10 cellular contexts compared by ENCODE assay signal in genomic region chr5:177555228-177555627, GRCh38. TPM values are rescaled to one million over a fixed set of nuclear protein-coding genes. Genes with fewer than 3 reads are reported as not detected.
DNase-seq lines count a peak whose midpoint lies in the region; ATAC-seq, FAIRE-seq and TF ChIP-seq lines count a peak whose summit lies in the region.
"Had no signal": no experiment of that assay in that cellular context is flagged by ENCODE, and none has a peak within 500 bp of the region (broad histone marks: within the 10 kb centered on the region; RNA-seq: fewer than 3 reads in every experiment).

No MANE protein-coding gene starts in this region.

- H3K4me3 ChIP-seq in keratinocyte (ENCODE audit: control insufficient read depth in 2 of 3, extremely low read depth in 1 of 3, insufficient read depth in 2 of 3, low read depth in 1 of 3, low read length in 3 of 3), result no peak overlapping the region
- peak overlapping the region; percentile 75 for H3K4me3 ChIP-seq in thoracic aorta

- ATAC-seq in thoracic aorta (ENCODE audit: insufficient number of reproducible peaks, low FRiP score, low read depth) (no peak), GM21423 (IDR thresholded peaks at IDR 0.05; ENCODE audit: unreplicated experiment) (no peak)

- H3K9me1 ChIP-seq in keratinocyte (ENCODE audit: control insufficient read depth, extremely low read depth, insufficient read depth, low read length), result peaks cover 3% of the 10 kb centered on the region

- peak overlapping the region; percentile 88 for H3K4me2 ChIP-seq in keratinocyte (ENCODE audit: control insufficient read depth, extremely low read depth, insufficient read depth, low read depth, low read length)

- H3K36me3 ChIP-seq in keratinocyte (ENCODE audit: control insufficient read depth in 2 of 2, extremely low read depth in 1 of 2, insufficient read depth in 2 of 2, low read length in 2 of 2), result peaks cover 9% of the 10 kb centered on the region in 2 experiments
- no peaks in the 10 kb centered on the region for H3K36me3 ChIP-seq in thoracic aorta

- dilution Hi-C loops in keratinocyte (cut with MboI; ENCODE audit: extremely low pct_ligation_motif_present, low sequenced_read_pairs), result no loop called here

- FAIRE-seq in keratinocyte (lab: Jason Lieb, UNC) (no peak), HTR-8/SVneo (lab: Jason Lieb, UNC) (no peak)

- no peak for DNase-seq in activated naive CD4-positive, alpha-beta T cell treated with Interleukin-2 at 50 U/mL for 16 hours
- no peak for DNase-seq in activated T-helper 2 cell treated with anti-CD3 and anti-CD28 coated beads, Interferon-gamma antibody, Interleukin-2, Interleukin-4, amounts not matched to agents 10 μg/mL and 5 μg/mL and 100 μg/mL, durations not matched to agents 14 hours and 24 hours and 36 hours (ENCODE audit: low spot score)
- DNase-seq in keratinocyte (ENCODE audit: low read depth, low spot score) (no peak), thoracic aorta (ENCODE audit: low spot score) (no peak), NCI-H1092 treated with DMSO at 0.1 percent for 48 hours (lab: John Stamatoyannopoulos, UW) (no peak), HTR-8/SVneo (ENCODE audit: insufficient read length, low spot score) (no peak)

- no peak overlapping the region for H2AFZ ChIP-seq in keratinocyte (ENCODE audit: control insufficient read depth, low read length)

- peak overlapping the region; percentile 92 for H3K4me3 Mint-ChIP-seq in activated naive CD4-positive, alpha-beta T cell treated with anti-CD3 and anti-CD28 coated beads, Interleukin-2, amount 50 U/mL, for 24 hours
- H3K4me3 Mint-ChIP-seq in activated T-helper 2 cell treated with anti-CD3 and anti-CD28 coated beads, Interferon-gamma antibody, Interleukin-2, Interleukin-4, amounts not matched to agents 10 μg/mL and 5 μg/mL and 100 μg/mL, durations not matched to agents 14 hours and 24 hours and 36 hours (ENCODE audit: low read depth), result peak overlapping the region; percentile 82

- H3K27me3 Mint-ChIP-seq in activated naive CD4-positive, alpha-beta T cell treated with anti-CD3 and anti-CD28 coated beads, Interleukin-2, amount 50 U/mL, for 24 hours, result no peaks in the 10 kb centered on the region
- no peaks in the 10 kb centered on the region for H3K27me3 Mint-ChIP-seq in activated T-helper 2 cell treated with anti-CD3 and anti-CD28 coated beads, Interferon-gamma antibody, Interleukin-2, Interleukin-4, amounts not matched to agents 10 μg/mL and 5 μg/mL and 100 μg/mL, durations not matched to agents 14 hours and 24 hours and 36 hours (ENCODE audit: low read depth)

- H3K4me1 Mint-ChIP-seq in activated naive CD4-positive, alpha-beta T cell treated with anti-CD3 and anti-CD28 coated beads, Interleukin-2, amount 50 U/mL, for 24 hours, result peaks cover 28% of the 10 kb centered on the region
- peaks cover 32% of the 10 kb centered on the region for H3K4me1 Mint-ChIP-seq in activated T-helper 2 cell treated with anti-CD3 and anti-CD28 coated beads, Interferon-gamma antibody, Interleukin-2, Interleukin-4, amounts not matched to agents 10 μg/mL and 5 μg/mL and 100 μg/mL, durations not matched to agents 14 hours and 24 hours and 36 hours (ENCODE audit: low read depth)

- TF ChIP-seq CTCF in keratinocyte (optimal IDR thresholded peaks at IDR 0.05 in 1 of 3, IDR thresholded peaks at IDR 0.05 in 1 of 3, conservative IDR thresholded peaks at IDR 0.05 in 1 of 3; ENCODE audit: extremely low read depth in 1 of 3, insufficient read depth in 2 of 3, low read length in 3 of 3) (no peak), thoracic aorta (IDR thresholded peaks at IDR 0.05) (no peak)

- H3K27ac Mint-ChIP-seq in activated naive CD4-positive, alpha-beta T cell treated with anti-CD3 and anti-CD28 coated beads, Interleukin-2, amount 50 U/mL, for 24 hours, result no peak overlapping the region
- H3K27ac Mint-ChIP-seq in activated T-helper 2 cell treated with anti-CD3 and anti-CD28 coated beads, Interferon-gamma antibody, Interleukin-2, Interleukin-4, amounts not matched to agents 10 μg/mL and 5 μg/mL and 100 μg/mL, durations not matched to agents 14 hours and 24 hours and 36 hours, result no peak overlapping the region

- no peaks in the 10 kb centered on the region for H4K20me1 ChIP-seq in keratinocyte (ENCODE audit: control insufficient read depth, extremely low read depth, insufficient read depth, low read length)

- no peaks in the 10 kb centered on the region for H3K9me3 Mint-ChIP-seq in activated naive CD4-positive, alpha-beta T cell treated with anti-CD3 and anti-CD28 coated beads, Interleukin-2, amount 50 U/mL, for 24 hours
- H3K9me3 Mint-ChIP-seq in activated T-helper 2 cell treated with anti-CD3 and anti-CD28 coated beads, Interferon-gamma antibody, Interleukin-2, Interleukin-4, amounts not matched to agents 10 μg/mL and 5 μg/mL and 100 μg/mL, durations not matched to agents 14 hours and 24 hours and 36 hours, result no peaks in the 10 kb centered on the region
- H3K9me3 Mint-ChIP-seq: CD14-positive monocyte had no signal

- H3K4me1 ChIP-seq in keratinocyte (ENCODE audit: control insufficient read depth, extremely low read depth, insufficient read depth, low read length), result peaks cover 27% of the 10 kb centered on the region
- peaks cover 18 to 38% of the 10 kb centered on the region in 2 donors for H3K4me1 ChIP-seq in thoracic aorta (ENCODE audit: control insufficient read depth in 1 of 2, low read depth in 2 of 2)

- no peaks in the 10 kb centered on the region for H3K36me3 Mint-ChIP-seq in activated naive CD4-positive, alpha-beta T cell treated with anti-CD3 and anti-CD28 coated beads, Interleukin-2, amount 50 U/mL, for 24 hours
- peaks cover 14% of the 10 kb centered on the region for H3K36me3 Mint-ChIP-seq in activated T-helper 2 cell treated with anti-CD3 and anti-CD28 coated beads, Interferon-gamma antibody, Interleukin-2, Interleukin-4, amounts not matched to agents 10 μg/mL and 5 μg/mL and 100 μg/mL, durations not matched to agents 14 hours and 24 hours and 36 hours (ENCODE audit: low read depth)

- no peak overlapping the region for H3K27ac ChIP-seq in keratinocyte (ENCODE audit: control insufficient read depth, insufficient read depth, low read length)
- H3K27ac ChIP-seq in thoracic aorta, result no peak overlapping the region
- H3K27ac ChIP-seq: cardiac muscle cell had no signal

- H3K9ac ChIP-seq in keratinocyte (ENCODE audit: control insufficient read depth, extremely low read depth, insufficient read depth, low read length), result no peak overlapping the region

- peaks cover 40% of the 10 kb centered on the region for H3K79me2 ChIP-seq in keratinocyte (ENCODE audit: control insufficient read depth, insufficient read depth, low read length)

- H3K27me3 ChIP-seq in keratinocyte (ENCODE audit: control insufficient read depth, extremely low read depth, insufficient read depth, low read length), result no peaks in the 10 kb centered on the region
- H3K27me3 ChIP-seq in thoracic aorta (replicated peaks; ENCODE audit: insufficient read depth), result no peaks in the 10 kb centered on the region
- H3K27me3 ChIP-seq: cardiac muscle cell had no signal

- intact Hi-C loops in activated T-helper 2 cell treated with anti-CD3 and anti-CD28 coated beads, Interferon-gamma antibody, Interleukin-2, Interleukin-4, amounts not matched to agents 10 μg/mL and 5 μg/mL and 100 μg/mL, durations not matched to agents 14 hours and 24 hours and 36 hours (cut with micrococcal nuclease), result loop anchor here (2.0 kb wide), 1 partner anchor 38 kb away; the partner anchor contains the start of gene DDX41

- H3K9me3 ChIP-seq in keratinocyte (ENCODE audit: control insufficient read depth, low read depth, low read length) (no peaks in the 10 kb centered on the region), thoracic aorta (no peaks in the 10 kb centered on the region)

RNA-seq across cellular contexts. Expression of gene FAM193B, which starts 0.9 kb away (rescaled TPM):
- 75.8 and 81.0 TPM in 2 replicates for total RNA-seq in activated T-helper 2 cell treated with anti-CD3 and anti-CD28 coated beads, Interferon-gamma antibody, Interleukin-2, Interleukin-4, amounts not matched to agents 10 μg/mL and 5 μg/mL and 100 μg/mL, durations not matched to agents 14 hours and 24 hours and 36 hours
- polyA plus RNA-seq in keratinocyte, result 21.9 to 43.6 TPM (median 27.5 TPM) in 3 replicates
- 47.7 TPM for polyA plus RNA-seq in keratinocyte (2011; ENCODE audit: low read depth)
- polyA plus RNA-seq in keratinocyte (2011; cell fraction: cytosol; rRNA removed), result 9.1 and 13.2 TPM in 2 replicates
- polyA plus RNA-seq in keratinocyte (2011; cell fraction: nucleus; rRNA removed), result 134 and 149 TPM in 2 replicates
- 19.0 and 59.8 TPM in 2 replicates for polyA plus RNA-seq in keratinocyte (2012; ENCODE audit: low replicate concordance)
- 17.2 to 33.0 TPM (median 26.8 TPM) in 3 replicates for polyA minus RNA-seq in keratinocyte
- 31.7 TPM for polyA minus RNA-seq in keratinocyte (2011; cell fraction: cytosol; rRNA and poly(A)+ RNA removed)
- 30.3 and 35.2 TPM in 2 replicates for polyA minus RNA-seq in keratinocyte (2011; cell fraction: nucleus; rRNA and poly(A)+ RNA removed)
- 100 to 1,000 TPM in 1 of 2 donors, 10 to 100 TPM in 1; 76.6 to 103 TPM for total RNA-seq in thoracic aorta

RNA-seq across cellular contexts. Expression of gene TMED9, which starts 36.8 kb away (rescaled TPM):
- 174 and 175 TPM in 2 replicates for total RNA-seq in activated T-helper 2 cell treated with anti-CD3 and anti-CD28 coated beads, Interferon-gamma antibody, Interleukin-2, Interleukin-4, amounts not matched to agents 10 μg/mL and 5 μg/mL and 100 μg/mL, durations not matched to agents 14 hours and 24 hours and 36 hours
- 247 to 341 TPM (median 276 TPM) in 3 replicates for polyA plus RNA-seq in keratinocyte
- polyA plus RNA-seq in keratinocyte (2011; ENCODE audit: low read depth), result 98.2 TPM
- 171 and 186 TPM in 2 replicates for polyA plus RNA-seq in keratinocyte (2011; cell fraction: cytosol; rRNA removed)
- 366 and 464 TPM in 2 replicates for polyA plus RNA-seq in keratinocyte (2011; cell fraction: nucleus; rRNA removed)
- polyA plus RNA-seq in keratinocyte (2012; ENCODE audit: low replicate concordance), result 218 and 294 TPM in 2 replicates
- polyA minus RNA-seq in keratinocyte, result 212 to 290 TPM (median 232 TPM) in 3 replicates
- polyA minus RNA-seq in keratinocyte (2011; cell fraction: cytosol; rRNA and poly(A)+ RNA removed), result 147 TPM
- 132 and 170 TPM in 2 replicates for polyA minus RNA-seq in keratinocyte (2011; cell fraction: nucleus; rRNA and poly(A)+ RNA removed)
- 100 to 1,000 TPM; 103 to 119 TPM for total RNA-seq in thoracic aorta

RNA-seq across cellular contexts. Expression of gene DDX41, which starts 38.5 kb away (rescaled TPM):
- 138 and 144 TPM in 2 replicates for total RNA-seq in activated T-helper 2 cell treated with anti-CD3 and anti-CD28 coated beads, Interferon-gamma antibody, Interleukin-2, Interleukin-4, amounts not matched to agents 10 μg/mL and 5 μg/mL and 100 μg/mL, durations not matched to agents 14 hours and 24 hours and 36 hours
- polyA plus RNA-seq in keratinocyte, result 71.3 to 95.8 TPM (median 81.7 TPM) in 3 replicates
- polyA plus RNA-seq in keratinocyte (2011; ENCODE audit: low read depth), result 49.8 TPM
- polyA plus RNA-seq in keratinocyte (2011; cell fraction: cytosol; rRNA removed), result 52.7 and 109 TPM in 2 replicates
- polyA plus RNA-seq in keratinocyte (2011; cell fraction: nucleus; rRNA removed), result 123 and 141 TPM in 2 replicates
- 60.4 and 119 TPM in 2 replicates for polyA plus RNA-seq in keratinocyte (2012; ENCODE audit: low replicate concordance)
- polyA minus RNA-seq in keratinocyte, result 72.8 to 95.0 TPM (median 76.2 TPM) in 3 replicates
- 368 TPM for polyA minus RNA-seq in keratinocyte (2011; cell fraction: cytosol; rRNA and poly(A)+ RNA removed)
- 66.2 and 69.3 TPM in 2 replicates for polyA minus RNA-seq in keratinocyte (2011; cell fraction: nucleus; rRNA and poly(A)+ RNA removed)
- 100 to 1,000 TPM in 1 of 2 donors, 10 to 100 TPM in 1; 53.7 to 138 TPM for total RNA-seq in thoracic aorta

RNA-seq across cellular contexts. Expression of gene B4GALT7, which starts 44.7 kb away (rescaled TPM):
- 20.9 and 22.1 TPM in 2 replicates for total RNA-seq in activated T-helper 2 cell treated with anti-CD3 and anti-CD28 coated beads, Interferon-gamma antibody, Interleukin-2, Interleukin-4, amounts not matched to agents 10 μg/mL and 5 μg/mL and 100 μg/mL, durations not matched to agents 14 hours and 24 hours and 36 hours
- 15.7 to 34.9 TPM (median 19.6 TPM) in 3 replicates for polyA plus RNA-seq in keratinocyte
- polyA plus RNA-seq in keratinocyte (2011; ENCODE audit: low read depth), result 5.9 TPM
- polyA plus RNA-seq in keratinocyte (2011; cell fraction: cytosol; rRNA removed), result 12.8 and 31.9 TPM in 2 replicates
- polyA plus RNA-seq in keratinocyte (2011; cell fraction: nucleus; rRNA removed), result 31.7 and 48.7 TPM in 2 replicates
- 13.5 and 22.6 TPM in 2 replicates for polyA plus RNA-seq in keratinocyte (2012; ENCODE audit: low replicate concordance)
- polyA minus RNA-seq in keratinocyte, result 14.1 to 28.0 TPM (median 23.3 TPM) in 3 replicates
- 37.0 TPM for polyA minus RNA-seq in keratinocyte (2011; cell fraction: cytosol; rRNA and poly(A)+ RNA removed)
- 20.7 and 23.7 TPM in 2 replicates for polyA minus RNA-seq in keratinocyte (2011; cell fraction: nucleus; rRNA and poly(A)+ RNA removed)
- 10 to 100 TPM; 17.8 to 29.8 TPM for total RNA-seq in thoracic aorta

RNA-seq across cellular contexts. Expression of gene DOK3, which starts 45.6 kb away (rescaled TPM):
- 3.3 and 4.9 TPM in 2 replicates for total RNA-seq in activated T-helper 2 cell treated with anti-CD3 and anti-CD28 coated beads, Interferon-gamma antibody, Interleukin-2, Interleukin-4, amounts not matched to agents 10 μg/mL and 5 μg/mL and 100 μg/mL, durations not matched to agents 14 hours and 24 hours and 36 hours
- 1.5 to 3.6 TPM (median 1.7 TPM) in 3 replicates for polyA plus RNA-seq in keratinocyte
- polyA plus RNA-seq in keratinocyte (2011; ENCODE audit: low read depth), result 0.84 TPM
- polyA plus RNA-seq in keratinocyte (2011; cell fraction: cytosol; rRNA removed), result 1.2 and 1.4 TPM in 2 replicates
- polyA plus RNA-seq in keratinocyte (2011; cell fraction: nucleus; rRNA removed), result 12.7 and 16.8 TPM in 2 replicates
- polyA plus RNA-seq in keratinocyte (2012; ENCODE audit: low replicate concordance), result 1.2 and 2.1 TPM in 2 replicates
- polyA minus RNA-seq in keratinocyte, result 0.75 to 2.6 TPM (median 2.5 TPM) in 3 replicates
- not detected for polyA minus RNA-seq in keratinocyte (2011; cell fraction: cytosol; rRNA and poly(A)+ RNA removed)
- polyA minus RNA-seq in keratinocyte (2011; cell fraction: nucleus; rRNA and poly(A)+ RNA removed), result 4.9 and 5.4 TPM in 2 replicates
- 10 to 100 TPM; 20.5 to 35.6 TPM for total RNA-seq in thoracic aorta
